36 cellular contexts compared by ENCODE assay signal in genomic region chr11:30549565-30549964, GRCh38. TPM values are rescaled to one million over a fixed set of nuclear protein-coding genes. Genes with fewer than 3 reads are reported as not detected.
"Had no signal": no experiment of that assay in that cellular context is flagged by ENCODE, and none has a peak within 500 bp of the region (broad histone marks: within the 10 kb centered on the region; RNA-seq: fewer than 3 reads in every experiment).

No MANE protein-coding gene starts in this region.

- H3K4me1 ChIP-seq: breast epithelium, esophagus squamous epithelium had no signal

- H3K9me3 ChIP-seq: breast epithelium, esophagus squamous epithelium, neutrophil, tibial nerve had no signal

- H3K36me3 ChIP-seq: breast epithelium, esophagus squamous epithelium, neutrophil, tibial nerve had no signal

- H3K4me3 ChIP-seq: breast epithelium, esophagus squamous epithelium, lung, smooth muscle cell, tibial nerve had no signal

- ATAC-seq: activated CD4-positive, CD25-positive, alpha-beta regulatory T cell treated with anti-CD3 and anti-CD28 coated beads, Interleukin-2, amount 50 U/mL, for 24 hours; left lobe of liver; stimulated activated memory B cell treated with anti-CD40 and anti-IgM and Interleukin-4, amounts not matched to agents 10 μg/mL and 1 μg/mL and 100 μg/mL, for 72 hours; stimulated activated naive CD8-positive, alpha-beta T cell treated with anti-CD3 and anti-CD28 coated beads, Interleukin-15, amount 100 ng/mL, for 72 hours had no signal

- H3K27me3 ChIP-seq: breast epithelium, esophagus squamous epithelium, neutrophil, tibial nerve had no signal

- DNase-seq: activated CD4-positive, alpha-beta T cell treated with anti-CD3 and anti-CD28 coated beads for 48 hours; activated CD4-positive, alpha-beta T cell treated with anti-CD3 and anti-CD28 coated beads, Interleukin-2, amount 50 U/mL, for 48 hours; activated CD8-positive, alpha-beta memory T cell treated with anti-CD3 and anti-CD28 coated beads, Interleukin-2, amount 50 U/mL, for 4 hours; activated effector memory CD4-positive, alpha-beta T cell treated with anti-CD3 and anti-CD28 coated beads, Interleukin-2, amount 50 U/mL, for 16 hours; activated naive CD4-positive, alpha-beta T cell treated with anti-CD3 and anti-CD28 coated beads, Interleukin-2, amount 10 ng/mL, durations not matched to agents 7 days and 5 days; activated naive CD8-positive, alpha-beta T cell treated with anti-CD3 and anti-CD28 coated beads, Interleukin-2, amount 10 ng/mL, durations not matched to agents 7 days and 5 days; activated T-cell treated with anti-CD3 and anti-CD28 coated beads, Interleukin-2, amount 50 U/mL, for 1 hour; amniotic stem cell; dermis blood vessel endothelial cell; effector CD4-positive, alpha-beta T cell; esophagus squamous epithelium; kidney glomerular epithelial cell; mesendoderm; naive B cell; nephron progenitor cell; retina; stimulated activated CD4-positive, alpha-beta T cell treated with anti-CD3 and anti-CD28 coated beads, Interleukin-1b, Interleukin-23, amount 100 ng/mL, for 48 hours; stimulated activated CD4-positive, alpha-beta T cell treated with anti-CD3 and anti-CD28 coated beads, Interleukin-4, amount 100 ng/mL, for 4 hours; stimulated activated CD8-positive, alpha-beta memory T cell treated with anti-CD3 and anti-CD28 coated beads, Interleukin-4, amount 100 ng/mL, for 48 hours; stimulated activated naive CD8-positive, alpha-beta T cell treated with anti-CD3 and anti-CD28 coated beads, Interleukin-15, amount 100 ng/mL, for 72 hours; substantia nigra; SW 1271; T-helper 9 cell had no signal

- H3K27ac ChIP-seq: breast epithelium, epithelial cell of prostate, esophagus squamous epithelium, neutrophil, tibial nerve, VCaP had no signal

RNA-seq across cellular contexts. Expression of gene MPPED2, which starts 36.6 kb away (rescaled TPM):
- total RNA-seq: activated CD8-positive, alpha-beta memory T cell treated with anti-CD3 and anti-CD28 coated beads for 36 hours; activated naive CD8-positive, alpha-beta T cell treated with anti-CD3 and anti-CD28 coated beads, Interleukin-2, amount 10 ng/mL, durations not matched to agents 7 days and 5 days; activated T-helper 1 cell treated with anti-CD3 and anti-CD28 coated beads, Interleukin-12 subunit alpha, Interleukin-12 subunit beta, Interleukin-2, Interleukin-4 antibody, amounts not matched to agents 30 ng/mL and 10 ng/mL and 1 ng/mL, durations not matched to agents 14 hours and 24 hours and 36 hours; osteocyte had no signal
